29 cellular contexts compared by ENCODE assay signal in the genomic region with DNA sequence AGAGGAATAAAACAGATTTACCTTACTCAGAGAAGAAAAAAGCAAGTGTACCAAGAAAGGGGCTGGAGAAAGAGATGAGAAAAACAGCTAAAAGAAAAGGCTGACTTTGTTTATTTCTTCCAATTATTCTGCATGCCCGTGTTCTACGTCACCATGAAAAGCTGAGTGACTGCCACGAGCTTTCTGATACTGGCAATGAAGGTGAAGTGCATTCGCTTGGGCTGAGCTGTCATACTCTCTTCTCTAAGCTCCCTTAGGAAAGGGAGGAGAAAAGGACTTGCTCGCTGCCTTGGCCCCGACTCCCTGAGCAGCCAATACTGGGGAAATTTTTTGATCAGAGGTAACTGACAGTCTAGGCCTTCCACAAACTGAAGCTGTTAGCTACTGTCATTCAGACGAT.
DNase-seq lines count a peak whose midpoint lies in the region; ATAC-seq and TF ChIP-seq lines count a peak whose summit lies in the region.
"Had no signal": no experiment of that assay in that cellular context is flagged by ENCODE, and none has a peak within 500 bp of the region (broad histone marks: within the 10 kb centered on the region; RNA-seq: fewer than 3 reads in every experiment).

No MANE protein-coding gene starts in this region.

- no peak overlapping the region for H3K23ac ChIP-seq in mesendoderm (ENCODE audit: low read length)

- no peak for TF ChIP-seq POLR2A in breast epithelium (IDR thresholded peaks at IDR 0.05)
- no peak for TF ChIP-seq POLR2A in body of pancreas (IDR thresholded peaks at IDR 0.05)

- no peaks in the 10 kb centered on the region for H3K9me3 Mint-ChIP-seq in MCF 10A (ENCODE audit: unreplicated experiment)
- H3K9me3 Mint-ChIP-seq: activated CD8-positive, alpha-beta T cell treated with anti-CD3 and anti-CD28 coated beads for 36 hours; activated T-helper 17 cell treated with anti-CD3 and anti-CD28 coated beads, Interleukin-2, amount 50 U/mL, for 72 hours; CD4-positive, CD25-positive, alpha-beta regulatory T cell; memory B cell had no signal

- H3K9me3 ChIP-seq in breast epithelium: no peaks in the 10 kb centered on the region
- H3K9me3 ChIP-seq in body of pancreas: no peaks in the 10 kb centered on the region
- H3K9me3 ChIP-seq: A549, colonic mucosa, left lung, suprapubic skin had no signal

- H3K9ac ChIP-seq in rectal smooth muscle tissue (ENCODE audit: low read length) (no peak overlapping the region), mesendoderm (ENCODE audit: low read length) (no peak overlapping the region)

- peak; percentile 5 for ATAC-seq in foreskin keratinocyte
- ATAC-seq in GM18867 (IDR thresholded peaks at IDR 0.05; ENCODE audit: unreplicated experiment): no peak
- no peak for ATAC-seq in body of pancreas
- ATAC-seq in HG03469 (IDR thresholded peaks at IDR 0.05; ENCODE audit: unreplicated experiment): no peak
- ATAC-seq: activated CD8-positive, alpha-beta T cell treated with anti-CD3 and anti-CD28 coated beads for 36 hours; left lung had no signal

- H3K18ac ChIP-seq in mesendoderm (ENCODE audit: low read length): no peak overlapping the region

- no peak overlapping the region for H3K4ac ChIP-seq in mesendoderm (ENCODE audit: low read depth, low read length)

- H3K27ac ChIP-seq in breast epithelium: no peak overlapping the region
- H3K27ac ChIP-seq in foreskin keratinocyte: no peak overlapping the region
- H3K27ac ChIP-seq in rectal smooth muscle tissue (ENCODE audit: low read depth, low read length): peak overlapping the region; percentile 30
- H3K27ac ChIP-seq in mesendoderm (ENCODE audit: low read depth, low read length): no peak overlapping the region
- no peak overlapping the region for H3K27ac ChIP-seq in body of pancreas
- H3K27ac ChIP-seq: A549, colonic mucosa, epithelial cell of prostate, left lung, SK-N-MC, suprapubic skin had no signal

- H3K56ac ChIP-seq in mesendoderm (ENCODE audit: low read length): no peak overlapping the region

- no peaks in the 10 kb centered on the region for H3K36me3 ChIP-seq in breast epithelium
- peaks cover 9% of the 10 kb centered on the region for H3K36me3 ChIP-seq in rectal smooth muscle tissue (ENCODE audit: control insufficient read depth, insufficient read depth, low read length)
- peaks cover 10% of the 10 kb centered on the region for H3K36me3 ChIP-seq in mesendoderm (ENCODE audit: control insufficient read depth, insufficient read depth, low read length)
- H3K36me3 ChIP-seq in body of pancreas (replicated peaks in 1 of 2; ENCODE audit: insufficient read depth in 1 of 2, low read depth in 2 of 2): peaks cover 0 to 16% of the 10 kb centered on the region in 2 donors
- H3K36me3 ChIP-seq: colonic mucosa had no signal

- DNase-seq in MCF 10A (ENCODE audit: unreplicated experiment) (no peak), breast epithelium (ENCODE audit: low spot score in 2 of 2) (no peak), foreskin keratinocyte (no peak), mesendoderm (no peak), body of pancreas (no peak)
- DNase-seq: activated CD4-positive, alpha-beta T cell treated with anti-CD3 and anti-CD28 coated beads for 1 hour; activated CD8-positive, alpha-beta memory T cell treated with anti-CD3 and anti-CD28 coated beads, Interleukin-2, amount 50 U/mL, for 48 hours; activated CD8-positive, alpha-beta T cell treated with anti-CD3 and anti-CD28 coated beads for 36 hours; activated naive CD4-positive, alpha-beta T cell treated with anti-CD3 and anti-CD28 coated beads, Interleukin-2, amount 50 U/mL, for 16 hours; amniotic stem cell; colonic mucosa; effector memory CD4-positive, alpha-beta T cell; left lung; NCI-H1105; NCI-H187 treated with DMSO at 0.1 percent for 48 hours; NCI-H2171; NCI-H510A treated with DMSO at 0.1 percent for 48 hours; OCI-M1; stimulated activated naive CD4-positive, alpha-beta T cell had no signal

- no peak overlapping the region for H3K4me3 Mint-ChIP-seq in MCF 10A (ENCODE audit: unreplicated experiment)
- H3K4me3 Mint-ChIP-seq: activated CD8-positive, alpha-beta T cell treated with anti-CD3 and anti-CD28 coated beads for 36 hours; activated T-helper 17 cell treated with anti-CD3 and anti-CD28 coated beads, Interleukin-2, amount 50 U/mL, for 72 hours; memory B cell had no signal

- no peak overlapping the region for H2BK120ac ChIP-seq in mesendoderm (ENCODE audit: low read depth, low read length)

- H3K4me1 ChIP-seq in breast epithelium (no peaks in the 10 kb centered on the region), foreskin keratinocyte (peaks cover 6% of the 10 kb centered on the region), rectal smooth muscle tissue (ENCODE audit: control insufficient read depth, insufficient read depth, low read length) (no peaks in the 10 kb centered on the region), mesendoderm (ENCODE audit: control insufficient read depth, low read depth, low read length) (peaks cover under 1% of the 10 kb centered on the region), body of pancreas (no peaks in the 10 kb centered on the region)
- H3K4me1 ChIP-seq: A549, colonic mucosa, left lung, suprapubic skin had no signal

- no peak overlapping the region for H2AK5ac ChIP-seq in mesendoderm (ENCODE audit: low read length)

- no peak overlapping the region for H2BK15ac ChIP-seq in mesendoderm (replicated peaks; ENCODE audit: low read depth)

- H3K79me2 ChIP-seq in mesendoderm (ENCODE audit: control insufficient read depth, insufficient read depth, low read length): peaks cover 3% of the 10 kb centered on the region

- H3K79me1 ChIP-seq in mesendoderm (ENCODE audit: low read length): peaks cover 5% of the 10 kb centered on the region

- H3K4me2 ChIP-seq in mesendoderm (ENCODE audit: low read length): no peak overlapping the region
- H3K4me2 ChIP-seq: A549 had no signal

- H3K4me1 Mint-ChIP-seq in MCF 10A (ENCODE audit: insufficient read depth, unreplicated experiment): peaks cover 16% of the 10 kb centered on the region
- H3K4me1 Mint-ChIP-seq: activated T-helper 17 cell treated with anti-CD3 and anti-CD28 coated beads, Interleukin-2, amount 50 U/mL, for 72 hours; memory B cell had no signal

- H2BK5ac ChIP-seq in mesendoderm (ENCODE audit: low read length): no peak overlapping the region

- BruUV-seq in MCF 10A (replicated peaks; lab: Mats Ljungman, UMichigan): no TSS peak

- no peak overlapping the region for H4K8ac ChIP-seq in mesendoderm (ENCODE audit: low read depth, low read length)

- no CpG with 5 or more reads among the region's 7 CpGs for WGBS in mesendoderm (ENCODE audit: extremely low coverage, insufficient coverage, low lambda C conversion rate)
- whole genome bisulfite sequencing in body of pancreas, 2 donors: 89 to 92% methylated on average over 7 of the region's 7 CpGs

- peaks cover 98% of the 10 kb centered on the region for H3K36me3 Mint-ChIP-seq in MCF 10A (ENCODE audit: insufficient read depth, unreplicated experiment)
- H3K36me3 Mint-ChIP-seq: CD4-positive, CD25-positive, alpha-beta regulatory T cell; memory B cell had no signal

- TF ChIP-seq CTCF in MCF 10A (IDR thresholded peaks at IDR 0.05; ENCODE audit: unreplicated experiment) (no peak), breast epithelium (IDR thresholded peaks at IDR 0.05) (no peak), foreskin keratinocyte (conservative IDR thresholded peaks at IDR 0.05) (no peak), body of pancreas (IDR thresholded peaks at IDR 0.05) (no peak)

- POLR2A ChIA-PET in MCF 10A (lab: Yijun Ruan, JAX): interaction anchor here (0.6 to 4.8 kb wide), 20 partner anchors 10 to 198 kb away, joined by 3 to 61 read pairs (median 5); a partner anchor contains a TSS

- intact Hi-C loops in MCF 10A (cut with micrococcal nuclease): no loop called here
- intact Hi-C loops in breast epithelium (cut with DNase I; ENCODE audit: low total_unique reads): no loop called here
- intact Hi-C loops in body of pancreas (cut with DNase I): no loop called here

- no peaks in the 10 kb centered on the region for H3K27me3 Mint-ChIP-seq in MCF 10A (ENCODE audit: insufficient read depth, unreplicated experiment)
- H3K27me3 Mint-ChIP-seq: activated CD8-positive, alpha-beta T cell treated with anti-CD3 and anti-CD28 coated beads for 36 hours; CD4-positive, CD25-positive, alpha-beta regulatory T cell; memory B cell had no signal

- H3K27ac Mint-ChIP-seq in MCF 10A (ENCODE audit: low read depth, unreplicated experiment): peak overlapping the region; percentile 76
- H3K27ac Mint-ChIP-seq: activated CD8-positive, alpha-beta T cell treated with anti-CD3 and anti-CD28 coated beads for 36 hours; memory B cell had no signal

- CTCF ChIA-PET in MCF 10A (lab: Yijun Ruan, JAX): interaction anchor here (0.5 to 6.4 kb wide), 18 partner anchors 11 to 241 kb away, joined by 3 to 112 read pairs (median 4); no protein-coding TSS in a partner anchor

- no peak overlapping the region for H3K4me3 ChIP-seq in breast epithelium
- H3K4me3 ChIP-seq in rectal smooth muscle tissue (ENCODE audit: low read length): no peak overlapping the region
- H3K4me3 ChIP-seq in mesendoderm (ENCODE audit: low read length): no peak overlapping the region
- no peak overlapping the region for H3K4me3 ChIP-seq in body of pancreas
- H3K4me3 ChIP-seq: A549, colonic mucosa, left lung, SK-N-MC, suprapubic skin had no signal

- H3K27me3 ChIP-seq in breast epithelium: no peaks in the 10 kb centered on the region
- H3K27me3 ChIP-seq in foreskin keratinocyte: no peaks in the 10 kb centered on the region
- no peaks in the 10 kb centered on the region for H3K27me3 ChIP-seq in rectal smooth muscle tissue (ENCODE audit: control insufficient read depth, insufficient read depth, low read length)
- no peaks in the 10 kb centered on the region for H3K27me3 ChIP-seq in mesendoderm (ENCODE audit: insufficient read depth, low read length, poor library complexity)
- H3K27me3 ChIP-seq in body of pancreas: no peaks in the 10 kb centered on the region
- H3K27me3 ChIP-seq: colonic mucosa, left lung, suprapubic skin had no signal

- H4K5ac ChIP-seq in mesendoderm (ENCODE audit: low read length): no peak overlapping the region
